In the genomic region with DNA sequence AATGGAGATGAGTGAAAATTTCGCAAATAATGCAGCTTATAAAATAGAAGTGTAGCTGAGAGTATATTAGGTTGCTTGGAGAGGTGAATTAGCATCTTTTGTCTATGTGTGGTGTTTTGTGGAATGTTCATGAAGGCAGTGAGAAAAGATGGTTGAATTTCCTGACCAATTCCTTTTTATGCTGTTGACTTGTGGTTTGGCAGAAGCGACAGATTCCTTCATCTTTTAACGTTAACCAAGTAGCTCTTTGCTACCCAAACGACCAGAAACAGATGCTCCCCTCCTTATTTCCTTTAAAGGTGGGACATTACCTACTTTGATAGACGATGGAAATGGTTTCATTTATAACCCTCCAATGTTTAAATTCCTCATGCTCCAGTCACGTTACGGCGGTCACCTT, we compare ENCODE assay signal across 11 cellular contexts.
"Had no signal": no experiment of that assay in that cellular context is flagged by ENCODE, and none has a peak within 500 bp of the region (broad histone marks: within the 10 kb centered on the region; RNA-seq: fewer than 3 reads in every experiment).

No MANE protein-coding gene starts in this region.

- H3K4me3 ChIP-seq: GM23248, GM23338, HAP-1 had no signal

- H3K9ac ChIP-seq: GM23248 had no signal

- H3K4me2 ChIP-seq: GM23338 had no signal

- DNase-seq: GM23248, GOT3, H7, H9, HCEC 1CT, HFFc6 had no signal

- H3K9me3 ChIP-seq: HAP-1 had no signal

- H3K4me1 ChIP-seq: HAP-1 had no signal

- H3K4me3 Mint-ChIP-seq: GM23338, H9, HFFc6 had no signal

- FAIRE-seq: H1, H54 had no signal

- H3K27ac ChIP-seq: GM23248 had no signal

- ATAC-seq: GM23338, HCT116 had no signal

- H3K27ac Mint-ChIP-seq: GM23338, H9, HFFc6 had no signal

- H3K36me3 ChIP-seq: HAP-1 had no signal

- H2AFZ ChIP-seq: GM23248 had no signal

- H3K9me3 Mint-ChIP-seq: H9, HFFc6 had no signal
